In genomic region chr13:21296991-21297390, GRCh38 we compare ENCODE assay signal across 8 cellular contexts.
DNase-seq lines count a peak whose midpoint lies in the region; ATAC-seq, FAIRE-seq and TF ChIP-seq lines count a peak whose summit lies in the region.
"Not testable (repeated sequence)": the region's sequence is repeated elsewhere in the genome, so short reads cannot be mapped to it uniquely, and the experiment has no call there.

No MANE protein-coding gene starts in this region.

- H3K4me3 ChIP-seq in AG04450 (ENCODE audit: low read depth, low read length); small intestine (ENCODE audit: low read depth in 1 of 2, low read length in 2 of 2): not testable (repeated sequence)

- not testable (repeated sequence) for H3K4me1 ChIP-seq in small intestine (ENCODE audit: control insufficient read depth in 2 of 2, insufficient read depth in 1 of 2, low read depth in 1 of 2, low read length in 1 of 2)

- POLR2A ChIA-PET in AG04450 (lab: Yijun Ruan, JAX), result not testable (repeated sequence)

- not testable (repeated sequence) for H3K27ac ChIP-seq in AG04450 (ENCODE audit: low read depth, low read length); small intestine (ENCODE audit: low read depth in 1 of 2, low read length in 1 of 2)

- not testable (repeated sequence) for DNase-seq in AG04450 (ENCODE audit: low read depth, low spot score)
- DNase-seq in NCI-H748 treated with DMSO at 0.1 percent for 48 hours (lab: John Stamatoyannopoulos, UW), result peak; percentile 53
- DNase-seq in activated CD4-positive, alpha-beta T cell treated with anti-CD3 and anti-CD28 coated beads, Interleukin-2, amount 50 U/mL, for 4 hours, result peak; percentile 10 to 11
- peak; percentile 50 for DNase-seq in kidney glomerular epithelial cell (lab: John Stamatoyannopoulos, UW)
- DNase-seq in small intestine, result peak; percentile 33

- not testable (repeated sequence) for H3K9me3 ChIP-seq in AG04450 (ENCODE audit: control insufficient read depth, insufficient read depth, low read length); small intestine (ENCODE audit: control insufficient read depth, low read depth)

- H3K36me3 ChIP-seq in small intestine (ENCODE audit: control insufficient read depth in 2 of 2, insufficient read depth in 2 of 2, low read length in 2 of 2), result not testable (repeated sequence)

- CTCF ChIA-PET in AG04450 (lab: Charles Lee), result interaction anchor here (0.7 to 6.9 kb wide), 22 partner anchors 8 to 1498 kb away, joined by 3 to 110 read pairs (median 4); partner anchors contain the start of genes SKA3 and ZDHHC20

- peaks cover 23% of the 10 kb centered on the region for H3K4me1 Mint-ChIP-seq in dendritic cell treated with granulocyte-macrophage colony-stimulating factor and Interleukin-4, amounts not matched to agents 40 ng/mL and 50 ng/mL, for 4 days (ENCODE audit: low read depth)

- H3K9me3 Mint-ChIP-seq in dendritic cell treated with granulocyte-macrophage colony-stimulating factor and Interleukin-4, amounts not matched to agents 40 ng/mL and 50 ng/mL, for 4 days, result not testable (repeated sequence)

- H3K36me3 Mint-ChIP-seq in dendritic cell treated with granulocyte-macrophage colony-stimulating factor and Interleukin-4, amounts not matched to agents 40 ng/mL and 50 ng/mL, for 4 days (ENCODE audit: low read depth), result not testable (repeated sequence)

- TF ChIP-seq POLR2A in GM18505 (IDR thresholded peaks at IDR 0.05; ENCODE audit: borderline replicate concordance, extremely low read depth, insufficient read depth, insufficient read length), result not testable (repeated sequence)

- intact Hi-C loops in dendritic cell treated with granulocyte-macrophage colony-stimulating factor and Interleukin-4, amounts not matched to agents 40 ng/mL and 50 ng/mL, for 4 days (cut with micrococcal nuclease), result loop anchor here (10.0 kb wide), 1 partner anchor 98 kb away; no protein-coding TSS in a partner anchor

- 8 to 15% (median 10%) methylated on average over 5 of the region's 5 CpGs for WGBS in small intestine, 3 donors

- FAIRE-seq in small intestine (lab: Jason Lieb, UNC), result not testable (repeated sequence)

- H3K27me3 ChIP-seq in AG04450 (ENCODE audit: control insufficient read depth, insufficient read depth, low read length); small intestine (ENCODE audit: control insufficient read depth in 2 of 2, insufficient read depth in 2 of 2, low read length in 2 of 2): not testable (repeated sequence)

- not testable (repeated sequence) for H3K4me3 Mint-ChIP-seq in dendritic cell treated with granulocyte-macrophage colony-stimulating factor and Interleukin-4, amounts not matched to agents 40 ng/mL and 50 ng/mL, for 4 days

- H3K27ac Mint-ChIP-seq in dendritic cell treated with granulocyte-macrophage colony-stimulating factor and Interleukin-4, amounts not matched to agents 40 ng/mL and 50 ng/mL, for 4 days, result peak overlapping the region; percentile 83

- TF ChIP-seq CTCF in AG04450 (IDR thresholded peaks at IDR 0.05; ENCODE audit: low read depth, low read length), result peak; percentile 50

- peak; percentile 34 for ATAC-seq in GM18505 (IDR thresholded peaks at IDR 0.05; ENCODE audit: unreplicated experiment)
- ATAC-seq in HG03460 (IDR thresholded peaks at IDR 0.05; ENCODE audit: unreplicated experiment), result peak; percentile 40

- H3K27me3 Mint-ChIP-seq in dendritic cell treated with granulocyte-macrophage colony-stimulating factor and Interleukin-4, amounts not matched to agents 40 ng/mL and 50 ng/mL, for 4 days, result not testable (repeated sequence)
